In genomic region chr2:58064136-58064535, GRCh38 we compare ENCODE assay signal across 2 cellular contexts.
TF ChIP-seq lines count a peak whose summit lies in the region.

No MANE protein-coding gene starts in this region.

TF ChIP-seq in A549, 52 proteins besides CTCF, POLR2A, EP300 and RAD21 (continued from another document):
- TF ChIP-seq REST (IDR thresholded peaks at IDR 0.05) (no peak), NR3C1 (IDR thresholded peaks at IDR 0.05) (no peak), MYC (IDR thresholded peaks at IDR 0.05; ENCODE audit: borderline replicate concordance, low read length) (no peak), CBX2 (IDR thresholded peaks at IDR 0.05; ENCODE audit: borderline replicate concordance, low read depth) (no peak)

TF ChIP-seq in H1, 55 proteins besides CTCF, POLR2A, EP300 and RAD21 (continued from another document):
- TF ChIP-seq SP4 (IDR thresholded peaks at IDR 0.05; ENCODE audit: low read length) (no peak), POLR2AphosphoS5 (IDR thresholded peaks at IDR 0.05; ENCODE audit: low read depth, low read length) (no peak)
